Comparison of ENCODE assay signal across 29 cellular contexts in the genomic region with DNA sequence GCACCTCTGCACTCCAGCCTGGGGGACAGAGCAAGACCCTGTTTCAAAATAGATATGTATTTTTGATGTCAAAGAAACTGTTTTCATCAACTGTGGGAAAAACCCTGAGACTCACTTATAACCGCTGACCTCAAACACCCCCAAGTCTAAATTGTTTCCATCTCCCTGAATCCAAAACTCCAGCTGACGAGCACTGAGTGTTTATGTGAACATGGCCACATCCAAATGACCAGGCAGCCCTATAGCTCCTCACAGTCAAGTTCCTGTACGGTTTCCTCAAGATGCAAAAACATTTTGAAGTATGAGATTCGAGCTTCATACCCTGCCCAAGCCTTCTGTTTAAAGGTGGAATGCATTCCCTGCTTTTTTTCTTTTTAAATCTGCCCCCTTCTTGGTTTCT. TPM values are rescaled to one million over a fixed set of nuclear protein-coding genes. Genes with fewer than 3 reads are reported as not detected.
DNase-seq lines count a peak whose midpoint lies in the region; ATAC-seq and TF ChIP-seq lines count a peak whose summit lies in the region.
"Had no signal": no experiment of that assay in that cellular context is flagged by ENCODE, and none has a peak within 500 bp of the region (broad histone marks: within the 10 kb centered on the region; RNA-seq: fewer than 3 reads in every experiment).

No MANE protein-coding gene starts in this region.

- peaks cover 1 to 4% of the 10 kb centered on the region in 2 donors for H3K9me3 Mint-ChIP-seq in activated T-cell treated with anti-CD3 and anti-CD28 coated beads, Interleukin-2, amount 50 U/mL, for 72 hours
- H3K9me3 Mint-ChIP-seq in activated T-helper 2 cell treated with anti-CD3 and anti-CD28 coated beads, Interferon-gamma antibody, Interleukin-2, Interleukin-4, amounts not matched to agents 10 μg/mL and 5 μg/mL and 100 μg/mL, durations not matched to agents 14 hours and 24 hours and 36 hours: peaks cover 22% of the 10 kb centered on the region

- TF ChIP-seq CTCF in left lung (IDR thresholded peaks at IDR 0.05): no peak
- TF ChIP-seq CTCF in tibial artery (IDR thresholded peaks at IDR 0.05): no peak

- H3K27ac Mint-ChIP-seq in activated T-cell treated with anti-CD3 and anti-CD28 coated beads, Interleukin-2, amount 50 U/mL, for 72 hours: no peak overlapping the region
- H3K27ac Mint-ChIP-seq in activated T-helper 2 cell treated with anti-CD3 and anti-CD28 coated beads, Interferon-gamma antibody, Interleukin-2, Interleukin-4, amounts not matched to agents 10 μg/mL and 5 μg/mL and 100 μg/mL, durations not matched to agents 14 hours and 24 hours and 36 hours: peak overlapping the region; percentile 52
- H3K27ac Mint-ChIP-seq: activated CD8-positive, alpha-beta memory T cell treated with anti-CD3 and anti-CD28 coated beads, Interleukin-2, amount 10 ng/mL, durations not matched to agents 7 days and 5 days; CD8-positive, alpha-beta memory T cell; natural killer cell treated with Interleukin-12 subunit alpha and Interleukin-12 subunit beta and Interleukin-15 and Interleukin-18, amount 100 ng/mL, for 72 hours; stimulated activated memory B cell treated with anti-CD40 and anti-IgM and Interleukin-4, amounts not matched to agents 10 μg/mL and 1 μg/mL and 100 μg/mL, for 72 hours had no signal

- H3K36me3 Mint-ChIP-seq in activated T-cell treated with anti-CD3 and anti-CD28 coated beads, Interleukin-2, amount 50 U/mL, for 72 hours (ENCODE audit: insufficient read depth in 2 of 2): peaks cover under 1 to 5% of the 10 kb centered on the region in 2 donors
- H3K36me3 Mint-ChIP-seq in activated T-helper 2 cell treated with anti-CD3 and anti-CD28 coated beads, Interferon-gamma antibody, Interleukin-2, Interleukin-4, amounts not matched to agents 10 μg/mL and 5 μg/mL and 100 μg/mL, durations not matched to agents 14 hours and 24 hours and 36 hours (ENCODE audit: low read depth): no peaks in the 10 kb centered on the region
- H3K36me3 Mint-ChIP-seq: activated CD8-positive, alpha-beta memory T cell treated with anti-CD3 and anti-CD28 coated beads, Interleukin-2, amount 10 ng/mL, durations not matched to agents 7 days and 5 days; stimulated activated memory B cell treated with anti-CD40 and anti-IgM and Interleukin-4, amounts not matched to agents 10 μg/mL and 1 μg/mL and 100 μg/mL, for 72 hours had no signal

- H3K27ac ChIP-seq in left lung: peak overlapping the region in 1 of 2 donors; percentile 80
- peak overlapping the region; percentile 82 to 93 for H3K27ac ChIP-seq in tibial artery
- H3K27ac ChIP-seq: A549, colonic mucosa, HL-60, PC-9, testis had no signal

- H3K4me3 Mint-ChIP-seq in activated T-cell treated with anti-CD3 and anti-CD28 coated beads, Interleukin-2, amount 50 U/mL, for 72 hours: peak overlapping the region in 1 of 2 donors; percentile 20
- no peak overlapping the region for H3K4me3 Mint-ChIP-seq in activated T-helper 2 cell treated with anti-CD3 and anti-CD28 coated beads, Interferon-gamma antibody, Interleukin-2, Interleukin-4, amounts not matched to agents 10 μg/mL and 5 μg/mL and 100 μg/mL, durations not matched to agents 14 hours and 24 hours and 36 hours (ENCODE audit: low read depth)
- H3K4me3 Mint-ChIP-seq: activated CD8-positive, alpha-beta memory T cell treated with anti-CD3 and anti-CD28 coated beads, Interleukin-2, amount 10 ng/mL, durations not matched to agents 7 days and 5 days; CD8-positive, alpha-beta memory T cell; natural killer cell treated with Interleukin-12 subunit alpha and Interleukin-12 subunit beta and Interleukin-15 and Interleukin-18, amount 100 ng/mL, for 72 hours; stimulated activated memory B cell treated with anti-CD40 and anti-IgM and Interleukin-4, amounts not matched to agents 10 μg/mL and 1 μg/mL and 100 μg/mL, for 72 hours had no signal

- H3K4me3 ChIP-seq in left lung (no peak overlapping the region), tibial artery (no peak overlapping the region)
- H3K4me3 ChIP-seq: A549, colonic mucosa, HAP-1, PC-9, testis had no signal

- H3K4me1 ChIP-seq in left lung (no peaks in the 10 kb centered on the region), tibial artery (peaks cover 0 to 56% (median 25%) of the 10 kb centered on the region in 4 donors)
- H3K4me1 ChIP-seq: A549, BE2C, colonic mucosa, HAP-1, testis had no signal

- peaks cover 10 to 41% of the 10 kb centered on the region in 2 donors for H3K27me3 ChIP-seq in left lung
- H3K27me3 ChIP-seq in tibial artery: no peaks in the 10 kb centered on the region
- H3K27me3 ChIP-seq: BE2C, colonic mucosa, testis had no signal

- intact Hi-C loops in activated T-helper 2 cell treated with anti-CD3 and anti-CD28 coated beads, Interferon-gamma antibody, Interleukin-2, Interleukin-4, amounts not matched to agents 10 μg/mL and 5 μg/mL and 100 μg/mL, durations not matched to agents 14 hours and 24 hours and 36 hours (cut with micrococcal nuclease): no loop called here
- intact Hi-C loops in left lung (cut with DNase I): no loop called here
- intact Hi-C loops in tibial artery (cut with DNase I; ENCODE audit: low total_unique reads): no loop called here

- ATAC-seq in activated T-cell treated with anti-CD3 and anti-CD28 coated beads, Interleukin-2, amount 50 U/mL, for 72 hours (replicated peaks in 1 of 2): peak; percentile 17 to 51
- ATAC-seq in left lung (peak; percentile 36), HG03159 (IDR thresholded peaks at IDR 0.05; ENCODE audit: unreplicated experiment) (no peak), GM19395 (IDR thresholded peaks at IDR 0.05; ENCODE audit: unreplicated experiment) (no peak)
- ATAC-seq: A549; activated CD8-positive, alpha-beta memory T cell treated with anti-CD3 and anti-CD28 coated beads, Interleukin-2, amount 10 ng/mL, durations not matched to agents 7 days and 5 days; natural killer cell treated with Interleukin-12 subunit alpha and Interleukin-12 subunit beta and Interleukin-15 and Interleukin-18, amount 100 ng/mL, for 72 hours; Right ventricle myocardium inferior; stimulated activated memory B cell treated with anti-CD40 and anti-IgM and Interleukin-4, amounts not matched to agents 10 μg/mL and 1 μg/mL and 100 μg/mL, for 72 hours had no signal

- H3K27me3 Mint-ChIP-seq in activated T-cell treated with anti-CD3 and anti-CD28 coated beads, Interleukin-2, amount 50 U/mL, for 72 hours (ENCODE audit: low read depth): peaks cover 36% of the 10 kb centered on the region
- peaks cover 19% of the 10 kb centered on the region for H3K27me3 Mint-ChIP-seq in activated T-helper 2 cell treated with anti-CD3 and anti-CD28 coated beads, Interferon-gamma antibody, Interleukin-2, Interleukin-4, amounts not matched to agents 10 μg/mL and 5 μg/mL and 100 μg/mL, durations not matched to agents 14 hours and 24 hours and 36 hours (ENCODE audit: low read depth)

- H3K4me1 Mint-ChIP-seq in activated T-cell treated with anti-CD3 and anti-CD28 coated beads, Interleukin-2, amount 50 U/mL, for 72 hours (ENCODE audit: low read depth): peaks cover 13% of the 10 kb centered on the region
- peaks cover 5% of the 10 kb centered on the region for H3K4me1 Mint-ChIP-seq in activated T-helper 2 cell treated with anti-CD3 and anti-CD28 coated beads, Interferon-gamma antibody, Interleukin-2, Interleukin-4, amounts not matched to agents 10 μg/mL and 5 μg/mL and 100 μg/mL, durations not matched to agents 14 hours and 24 hours and 36 hours (ENCODE audit: low read depth)
- H3K4me1 Mint-ChIP-seq: CD8-positive, alpha-beta memory T cell; stimulated activated memory B cell treated with anti-CD40 and anti-IgM and Interleukin-4, amounts not matched to agents 10 μg/mL and 1 μg/mL and 100 μg/mL, for 72 hours had no signal

- peaks cover 0 to 9% of the 10 kb centered on the region in 2 donors for H3K9me3 ChIP-seq in left lung
- H3K9me3 ChIP-seq in tibial artery: peaks cover 0 to under 1% (median 0%) of the 10 kb centered on the region in 3 donors
- H3K9me3 ChIP-seq: BE2C, colonic mucosa, testis had no signal

- no peaks in the 10 kb centered on the region for H3K36me3 ChIP-seq in left lung
- no peaks in the 10 kb centered on the region for H3K36me3 ChIP-seq in tibial artery
- H3K36me3 ChIP-seq: BE2C, colonic mucosa, HAP-1 had no signal

- DNase-seq in activated T-cell treated with anti-CD3 and anti-CD28 coated beads, Interleukin-2, amount 50 U/mL, for 72 hours: no peak
- DNase-seq in activated T-cell treated with anti-CD3 and anti-CD28 coated beads, Interleukin-2, amount 50 U/mL, for 1 hour: no peak
- DNase-seq in activated T-helper 2 cell treated with anti-CD3 and anti-CD28 coated beads, Interferon-gamma antibody, Interleukin-2, Interleukin-4, amounts not matched to agents 10 μg/mL and 5 μg/mL and 100 μg/mL, durations not matched to agents 14 hours and 24 hours and 36 hours (ENCODE audit: low spot score): no peak
- DNase-seq in left lung (no peak), tibial artery (no peak), HuH-7 (ENCODE audit: low spot score) (no peak)
- DNase-seq: activated CD8-positive, alpha-beta memory T cell treated with anti-CD3 and anti-CD28 coated beads, Interleukin-2, amount 10 ng/mL, durations not matched to agents 7 days and 5 days; activated naive CD4-positive, alpha-beta T cell treated with anti-CD3 and anti-CD28 coated beads, Interleukin-2, amount 50 U/mL, for 16 hours; BE2C; CD8-positive, alpha-beta memory T cell; colonic mucosa; DMS153; effector CD4-positive, alpha-beta T cell; hypothalamus; Karpas-422; mammary epithelial cell; NCI-H1436; NCI-H2081; NCI-H524 treated with DMSO at 0.1 percent for 48 hours; PC-9; testis had no signal

RNA-seq across cellular contexts. Expression of a gene that starts 45.3 kb away (rescaled TPM):
- 10 to 100 TPM; 13.6 to 14.1 TPM for total RNA-seq in activated T-cell treated with anti-CD3 and anti-CD28 coated beads, Interleukin-2, amount 50 U/mL, for 72 hours
- 7.4 and 8.0 TPM in 2 replicates for total RNA-seq in activated T-helper 2 cell treated with anti-CD3 and anti-CD28 coated beads, Interferon-gamma antibody, Interleukin-2, Interleukin-4, amounts not matched to agents 10 μg/mL and 5 μg/mL and 100 μg/mL, durations not matched to agents 14 hours and 24 hours and 36 hours
- total RNA-seq in left lung: 10 to 100 TPM; 23.4 to 24.1 TPM

Comparison
In these comparisons a context has a peak if more than half of its experiments do, and no peak if none do; other contexts are left out.
1. ATAC-seq: peak in activated T-cell treated with anti-CD3 and anti-CD28 coated beads, Interleukin-2, amount 50 U/mL, for 72 hours (2 of 2) and left lung (single experiment); none in HG03159 (single experiment) and GM19395 (single experiment).